In the genomic region with DNA sequence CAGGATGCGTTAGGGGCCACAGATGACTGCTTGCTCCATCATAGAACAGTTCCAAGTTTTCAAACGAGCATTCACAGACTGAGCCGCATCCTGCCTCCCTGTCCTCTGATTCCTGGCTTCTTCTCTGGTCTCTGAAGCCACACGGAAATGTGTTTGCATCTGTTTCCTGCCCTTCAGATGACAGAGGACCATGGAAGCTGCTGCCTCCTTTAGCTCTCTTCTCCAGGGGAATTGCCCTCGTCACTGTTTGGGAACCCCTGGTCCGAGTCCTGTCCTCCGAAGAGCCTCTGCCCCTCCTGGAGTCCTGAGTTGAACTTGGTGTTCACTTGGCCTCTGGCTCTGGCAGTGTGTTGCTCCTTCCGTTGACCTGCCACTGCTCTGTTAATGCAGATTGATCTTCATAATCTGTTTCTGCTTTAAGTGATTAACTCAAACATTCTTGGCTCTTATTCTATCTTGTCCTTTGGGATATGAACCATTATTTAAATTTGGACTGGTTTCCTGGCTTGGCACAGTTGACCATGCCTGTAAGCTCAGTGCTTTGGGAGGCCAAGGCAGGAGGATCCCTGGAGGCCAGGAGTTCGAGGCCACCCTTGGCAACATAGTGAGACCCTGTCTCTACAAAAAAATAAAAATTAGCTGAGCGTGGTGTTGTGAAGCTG, we compare ENCODE assay signal across 18 cellular contexts.
DNase-seq lines count a peak whose midpoint lies in the region; ATAC-seq and TF ChIP-seq lines count a peak whose summit lies in the region.
"Had no signal": no experiment of that assay in that cellular context is flagged by ENCODE, and none has a peak within 500 bp of the region (broad histone marks: within the 10 kb centered on the region; RNA-seq: fewer than 3 reads in every experiment).

No MANE protein-coding gene starts in this region.

- no peak overlapping the region for H3K4me3 Mint-ChIP-seq in CD8-positive, alpha-beta T cell
- H3K4me3 Mint-ChIP-seq in CD14-positive monocyte (no peak overlapping the region), T-cell (no peak overlapping the region)
- H3K4me3 Mint-ChIP-seq: activated CD4-positive, alpha-beta T cell treated with anti-CD3 and anti-CD28 coated beads, Interleukin-2, amount 10 ng/mL, durations not matched to agents 24 days and 14 days; central memory CD8-positive, alpha-beta T cell; naive thymus-derived CD8-positive, alpha-beta T cell had no signal

- H3K27me3 ChIP-seq in CD8-positive, alpha-beta T cell (ENCODE audit: insufficient read depth, low read length): no peaks in the 10 kb centered on the region
- H3K27me3 ChIP-seq in left lung: no peaks in the 10 kb centered on the region
- no peaks in the 10 kb centered on the region for H3K27me3 ChIP-seq in sigmoid colon
- H3K27me3 ChIP-seq: hepatocyte, MG63 had no signal

- no peaks in the 10 kb centered on the region for H3K4me1 ChIP-seq in CD8-positive, alpha-beta T cell (ENCODE audit: insufficient read depth, low read length)
- H3K4me1 ChIP-seq in left lung: no peaks in the 10 kb centered on the region
- H3K4me1 ChIP-seq in sigmoid colon: peaks cover 0 to 83% (median 65%) of the 10 kb centered on the region in 4 donors

- peak overlapping the region; percentile 49 for H3K27ac Mint-ChIP-seq in CD8-positive, alpha-beta T cell
- H3K27ac Mint-ChIP-seq in CD14-positive monocyte (peak overlapping the region in 3 of 7 donors; percentile 35 to 50 (median 44)), T-cell (no peak overlapping the region)
- H3K27ac Mint-ChIP-seq: activated CD4-positive, alpha-beta T cell treated with anti-CD3 and anti-CD28 coated beads, Interleukin-2, amount 10 ng/mL, durations not matched to agents 24 days and 14 days had no signal

- intact Hi-C loops in CD8-positive, alpha-beta T cell (cut with DNase I, micrococcal nuclease): no loop called here
- intact Hi-C loops in left lung (cut with DNase I) (no loop called here), sigmoid colon (cut with DNase I) (loop anchor here (10.0 kb wide), 1 partner anchor 539 kb away; no protein-coding TSS in a partner anchor), CD14-positive monocyte (cut with micrococcal nuclease) (loop anchor here in 1 of 2 donors (5.0 kb wide), 1 partner anchor 671 kb away; no protein-coding TSS in a partner anchor)

- no peak for TF ChIP-seq EP300 in sigmoid colon (IDR thresholded peaks at IDR 0.05)

- peaks cover 21% of the 10 kb centered on the region for H3K36me3 ChIP-seq in CD8-positive, alpha-beta T cell (ENCODE audit: insufficient read depth, low read length)
- H3K36me3 ChIP-seq in left lung (peaks cover 0 to 70% of the 10 kb centered on the region in 2 donors), sigmoid colon (peaks cover 12 to 39% (median 20%) of the 10 kb centered on the region in 4 donors)
- H3K36me3 ChIP-seq: MG63 had no signal

- H3K4me1 Mint-ChIP-seq in CD8-positive, alpha-beta T cell (ENCODE audit: low read depth): no peaks in the 10 kb centered on the region
- H3K4me1 Mint-ChIP-seq in CD14-positive monocyte: peaks cover 2% of the 10 kb centered on the region
- no peaks in the 10 kb centered on the region for H3K4me1 Mint-ChIP-seq in T-cell
- H3K4me1 Mint-ChIP-seq: activated CD4-positive, alpha-beta T cell treated with anti-CD3 and anti-CD28 coated beads, Interleukin-2, amount 10 ng/mL, durations not matched to agents 24 days and 14 days; central memory CD8-positive, alpha-beta T cell; naive thymus-derived CD8-positive, alpha-beta T cell had no signal

- H3K36me3 Mint-ChIP-seq in CD8-positive, alpha-beta T cell: peaks cover 82% of the 10 kb centered on the region
- H3K36me3 Mint-ChIP-seq in CD14-positive monocyte (peaks cover 90 to 98% of the 10 kb centered on the region in 2 donors), T-cell (peaks cover 52% of the 10 kb centered on the region)

- H3K4me3 ChIP-seq in CD8-positive, alpha-beta T cell (ENCODE audit: low read depth, low read length): no peak overlapping the region
- H3K4me3 ChIP-seq in left lung (no peak overlapping the region), sigmoid colon (no peak overlapping the region)
- H3K4me3 ChIP-seq: hepatocyte, MG63 had no signal

- no peaks in the 10 kb centered on the region for H3K27me3 Mint-ChIP-seq in CD8-positive, alpha-beta T cell (ENCODE audit: low read depth)
- H3K27me3 Mint-ChIP-seq in CD14-positive monocyte (ENCODE audit: low read depth in 3 of 3) (no peaks in the 10 kb centered on the region), T-cell (no peaks in the 10 kb centered on the region)
- H3K27me3 Mint-ChIP-seq: activated CD4-positive, alpha-beta T cell treated with anti-CD3 and anti-CD28 coated beads, Interleukin-2, amount 10 ng/mL, durations not matched to agents 24 days and 14 days; central memory CD8-positive, alpha-beta T cell; naive thymus-derived CD8-positive, alpha-beta T cell had no signal

- POLR2A ChIA-PET in CD8-positive, alpha-beta T cell (lab: Charles Lee): no interaction called here
- POLR2A ChIA-PET in T-cell (lab: Charles Lee): no interaction called here

- TF ChIP-seq CTCF in CD8-positive, alpha-beta T cell (IDR thresholded peaks at IDR 0.05): no peak
- TF ChIP-seq CTCF in left lung (IDR thresholded peaks at IDR 0.05): no peak
- TF ChIP-seq CTCF in sigmoid colon (IDR thresholded peaks at IDR 0.05): no peak
- no peak for TF ChIP-seq CTCF in CD14-positive monocyte (IDR thresholded peaks at IDR 0.05)

- no peak for ATAC-seq in CD8-positive, alpha-beta T cell
- peak; percentile 15 for ATAC-seq in esophagus mucosa
- peak; percentile 27 for ATAC-seq in left lung
- ATAC-seq in HG02798 (IDR thresholded peaks at IDR 0.05; ENCODE audit: poor library complexity, unreplicated experiment): no peak
- ATAC-seq in T-cell (replicated peaks in 1 of 4): no peak
- ATAC-seq: naive thymus-derived CD8-positive, alpha-beta T cell had no signal

- no peak for DNase-seq in CD8-positive, alpha-beta T cell
- no peak for DNase-seq in left lung
- DNase-seq in sigmoid colon: no peak
- DNase-seq in globus pallidus (ENCODE audit: low spot score): no peak
- no peak for DNase-seq in CD14-positive monocyte (ENCODE audit: low spot score)
- no peak for DNase-seq in T-cell
- DNase-seq: ACHN; activated CD4-positive, alpha-beta T cell treated with anti-CD3 and anti-CD28 coated beads, Interleukin-2, amount 10 ng/mL, durations not matched to agents 24 days and 14 days; activated T-cell treated with anti-CD3 and anti-CD28 coated beads for 4 hours; MG63; naive thymus-derived CD8-positive, alpha-beta T cell; NCI-H187; SHP77 treated with DMSO at 0.1 percent for 48 hours; stimulated activated CD4-positive, alpha-beta T cell treated with anti-CD3 and anti-CD28 coated beads, Interleukin-2, amount 100 ng/mL, for 48 hours had no signal

- CTCF ChIA-PET in CD8-positive, alpha-beta T cell (lab: Charles Lee): interaction anchor here (1.7 kb wide), 1 partner anchor 676 kb away, joined by 4 read pairs; no protein-coding TSS in a partner anchor
- CTCF ChIA-PET in T-cell (lab: Charles Lee): interaction anchor here (0.6 to 0.7 kb wide), 2 partner anchors 20 to 870 kb away, joined by 3 to 5 read pairs; no protein-coding TSS in a partner anchor

- no peak for TF ChIP-seq POLR2A in sigmoid colon (IDR thresholded peaks at IDR 0.05)

- H3K9me3 ChIP-seq in CD8-positive, alpha-beta T cell (ENCODE audit: low read length): no peaks in the 10 kb centered on the region
- no peaks in the 10 kb centered on the region for H3K9me3 ChIP-seq in left lung
- no peaks in the 10 kb centered on the region for H3K9me3 ChIP-seq in sigmoid colon
- H3K9me3 ChIP-seq: MG63 had no signal

- no peak overlapping the region for H3K27ac ChIP-seq in CD8-positive, alpha-beta T cell (ENCODE audit: low read depth, low read length)
- H3K27ac ChIP-seq in left lung: peak overlapping the region in 1 of 2 donors; percentile 58
- H3K27ac ChIP-seq in sigmoid colon: peak overlapping the region; percentile 57 to 86 (median 72)
- H3K27ac ChIP-seq: hepatocyte had no signal

- H3K9me3 Mint-ChIP-seq in CD8-positive, alpha-beta T cell: no peaks in the 10 kb centered on the region
- H3K9me3 Mint-ChIP-seq in CD14-positive monocyte: no peaks in the 10 kb centered on the region
- H3K9me3 Mint-ChIP-seq in T-cell: no peaks in the 10 kb centered on the region
- H3K9me3 Mint-ChIP-seq: activated CD4-positive, alpha-beta T cell treated with anti-CD3 and anti-CD28 coated beads, Interleukin-2, amount 10 ng/mL, durations not matched to agents 24 days and 14 days; central memory CD8-positive, alpha-beta T cell; naive thymus-derived CD8-positive, alpha-beta T cell had no signal

- 76 to 91% methylated on average over 10 of the region's 10 CpGs for WGBS in sigmoid colon, 2 donors

Comparison
In these comparisons a context has a peak if more than half of its experiments do, and no peak if none do; other contexts are left out.
1. ATAC-seq: peak in esophagus mucosa (single experiment) and left lung (single experiment); none in CD8-positive, alpha-beta T cell (single experiment), HG02798 (single experiment) and T-cell (0 of 4).